ENCODE assay signal across 29 cellular contexts in genomic region chr15:86229966-86230365, GRCh38.
"Had no signal": no experiment of that assay in that cellular context is flagged by ENCODE, and none has a peak within 500 bp of the region (broad histone marks: within the 10 kb centered on the region; RNA-seq: fewer than 3 reads in every experiment).

No MANE protein-coding gene starts in this region.

- H3K27me3 ChIP-seq: brain microvascular endothelial cell, gastrocnemius medialis had no signal

- ATAC-seq: activated CD4-positive, CD25-positive, alpha-beta regulatory T cell treated with anti-CD3 and anti-CD28 coated beads, Interleukin-2, amount 50 U/mL, for 24 hours; activated CD8-positive, alpha-beta T cell treated with anti-CD3 and anti-CD28 coated beads for 36 hours; activated T-cell treated with anti-CD3 and anti-CD28 coated beads, Interleukin-2, amount 50 U/mL, for 4 hours; activated T-helper 17 cell treated with anti-CD3 and anti-CD28 coated beads, Interleukin-2, amount 50 U/mL, for 72 hours; effector memory CD8-positive, alpha-beta T cell; foreskin keratinocyte; gastrocnemius medialis; heart left ventricle; T-helper 17 cell had no signal

- H3K4me1 ChIP-seq: foreskin keratinocyte, gastrocnemius medialis had no signal

- DNase-seq: activated B cell treated with CpG ODN at 0.5 μM for 24 hours; activated CD4-positive, alpha-beta T cell treated with anti-CD3 and anti-CD28 coated beads for 48 hours; activated CD4-positive, alpha-beta T cell treated with anti-CD3 and anti-CD28 coated beads, Interleukin-2, amount 50 U/mL, for 1 hour; activated CD4-positive, alpha-beta T cell treated with anti-CD3 and anti-CD28 coated beads, Interleukin-2, amount 50 U/mL, for 48 hours; activated CD8-positive, alpha-beta memory T cell treated with anti-CD3 and anti-CD28 coated beads for 24 hours; activated CD8-positive, alpha-beta T cell treated with anti-CD3 and anti-CD28 coated beads for 36 hours; activated effector memory CD4-positive, alpha-beta T cell treated with Interleukin-2 at 50 U/mL for 16 hours; activated gamma-delta T cell treated with Interleukin-2 at 50 U/mL for 16 hours; activated naive CD4-positive, alpha-beta T cell treated with anti-CD3 and anti-CD28 coated beads, Interleukin-2, amount 50 U/mL, for 16 hours; activated naive CD4-positive, alpha-beta T cell treated with Interleukin-2 at 50 U/mL for 16 hours; activated T-cell treated with anti-CD3 and anti-CD28 coated beads, Interleukin-2, amount 50 U/mL, for 4 hours; amniotic stem cell; anterior cingulate cortex; brain microvascular endothelial cell; cortex of kidney; dermis blood vessel endothelial cell; effector CD4-positive, alpha-beta T cell; effector memory CD8-positive, alpha-beta T cell; erythroblast; foreskin keratinocyte; gastrocnemius medialis; glutamatergic neuron; heart left ventricle; T-helper 17 cell; T1000; WERI-Rb-1 had no signal

- H3K4me3 ChIP-seq: esophagus muscularis mucosa, gastrocnemius medialis, heart left ventricle had no signal

- H3K27ac ChIP-seq: brain microvascular endothelial cell, esophagus muscularis mucosa, foreskin keratinocyte, gastrocnemius medialis, heart left ventricle, WERI-Rb-1 had no signal

- H3K36me3 ChIP-seq: brain microvascular endothelial cell, esophagus muscularis mucosa, gastrocnemius medialis, heart left ventricle, WERI-Rb-1 had no signal
